Comparison of ENCODE assay signal across 8 cellular contexts in genomic region chr7:1939434-1940401, GRCh38.
A peak's percentile ranks its signal among the peaks of the same experiment; 100 is the strongest.
DNase-seq lines count a peak whose midpoint lies in the region; ATAC-seq and TF ChIP-seq lines count a peak whose summit lies in the region.

No MANE protein-coding gene starts in this region.

- no peaks in the 10 kb centered on the region for H3K9me3 Mint-ChIP-seq in activated T-cell treated with anti-CD3 and anti-CD28 coated beads, Interleukin-2, amount 50 U/mL, for 4 hours
- no peaks in the 10 kb centered on the region for H3K9me3 Mint-ChIP-seq in osteocyte (ENCODE audit: unreplicated experiment)

- H3K27ac Mint-ChIP-seq in osteocyte (ENCODE audit: unreplicated experiment), result no peak overlapping the region

- peaks cover 5% of the 10 kb centered on the region in 2 donors for H3K4me1 ChIP-seq in mucosa of rectum (ENCODE audit: control insufficient read depth in 2 of 2, insufficient read depth in 2 of 2, low read length in 2 of 2)

- peak overlapping the region; percentile 16 to 38 for H3K9ac ChIP-seq in mucosa of rectum (ENCODE audit: low read depth in 1 of 2, low read length in 2 of 2)

- DNase-seq in stimulated activated CD4-positive, alpha-beta T cell treated with anti-CD3 and anti-CD28 coated beads, Interleukin-15, amount 100 ng/mL, for 48 hours (ENCODE audit: low read depth in 2 of 2), result peak; percentile 20 to 33
- no peak for DNase-seq in stimulated activated CD4-positive, alpha-beta T cell treated with anti-CD3 and anti-CD28 coated beads, Interleukin-12 subunit alpha, Interleukin-12 subunit beta, amount 100 ng/mL, for 4 hours
- DNase-seq in activated T-cell treated with anti-CD3 and anti-CD28 coated beads, Interleukin-2, amount 50 U/mL, for 4 hours, result peak; percentile 41
- DNase-seq in osteocyte (ENCODE audit: extremely low spot score, unreplicated experiment) (no peak), amniotic stem cell (lab: John Stamatoyannopoulos, UW) (no peak), GM10266 (ENCODE audit: extremely low spot score) (no peak)

- no peaks in the 10 kb centered on the region for H3K9me3 ChIP-seq in mucosa of rectum (ENCODE audit: control insufficient read depth in 2 of 2, low read length in 2 of 2)

- peak overlapping the region; percentile 30 to 73 for H3K4me3 ChIP-seq in mucosa of rectum (ENCODE audit: low read length in 2 of 2)

- H3K36me3 ChIP-seq in mucosa of rectum (ENCODE audit: control insufficient read depth in 2 of 2, insufficient read depth in 2 of 2, low read length in 2 of 2), result peaks cover 0 to 3% of the 10 kb centered on the region in 2 donors

- peak overlapping the region; percentile 84 for H3K4me3 Mint-ChIP-seq in activated T-cell treated with anti-CD3 and anti-CD28 coated beads, Interleukin-2, amount 50 U/mL, for 4 hours
- H3K4me3 Mint-ChIP-seq in osteocyte (ENCODE audit: unreplicated experiment), result no peak overlapping the region

- H3K27ac ChIP-seq in mucosa of rectum (ENCODE audit: low read depth in 2 of 2, low read length in 2 of 2), result peak overlapping the region; percentile 58 to 68

- TF ChIP-seq CTCF in osteocyte (IDR thresholded peaks at IDR 0.05) (no peak), GM10266 (IDR thresholded peaks at IDR 0.05; ENCODE audit: control insufficient read depth, insufficient read depth, low read depth, missing control alignments) (no peak)

- ATAC-seq in HG03342 (IDR thresholded peaks at IDR 0.05; ENCODE audit: unreplicated experiment), result peak; percentile 23
- peak; percentile 74 for ATAC-seq in activated T-cell treated with anti-CD3 and anti-CD28 coated beads, Interleukin-2, amount 50 U/mL, for 4 hours

- H3K27me3 Mint-ChIP-seq in activated T-cell treated with anti-CD3 and anti-CD28 coated beads, Interleukin-2, amount 50 U/mL, for 4 hours (ENCODE audit: low read depth), result no peaks in the 10 kb centered on the region
- H3K27me3 Mint-ChIP-seq in osteocyte (ENCODE audit: unreplicated experiment), result no peaks in the 10 kb centered on the region

- no peaks in the 10 kb centered on the region for H3K27me3 ChIP-seq in mucosa of rectum (ENCODE audit: control insufficient read depth in 2 of 2, insufficient read depth in 2 of 2, low read length in 2 of 2)

- H3K4me1 Mint-ChIP-seq in activated T-cell treated with anti-CD3 and anti-CD28 coated beads, Interleukin-2, amount 50 U/mL, for 4 hours (ENCODE audit: low read depth), result peaks cover 70% of the 10 kb centered on the region
- peaks cover 23% of the 10 kb centered on the region for H3K4me1 Mint-ChIP-seq in osteocyte (ENCODE audit: unreplicated experiment)

- H3K36me3 Mint-ChIP-seq in activated T-cell treated with anti-CD3 and anti-CD28 coated beads, Interleukin-2, amount 50 U/mL, for 4 hours (ENCODE audit: insufficient read depth), result peaks cover 7% of the 10 kb centered on the region
- peaks cover 3% of the 10 kb centered on the region for H3K36me3 Mint-ChIP-seq in osteocyte (ENCODE audit: unreplicated experiment)

Comparison
In these comparisons a context has a peak if more than half of its experiments do, and no peak if none do; other contexts are left out.
1. DNase-seq: peak in stimulated activated CD4-positive, alpha-beta T cell treated with anti-CD3 and anti-CD28 coated beads, Interleukin-15, amount 100 ng/mL, for 48 hours (2 of 2) and activated T-cell treated with anti-CD3 and anti-CD28 coated beads, Interleukin-2, amount 50 U/mL, for 4 hours (single experiment); none in stimulated activated CD4-positive, alpha-beta T cell treated with anti-CD3 and anti-CD28 coated beads, Interleukin-12 subunit alpha, Interleukin-12 subunit beta, amount 100 ng/mL, for 4 hours (single experiment), osteocyte (single experiment), amniotic stem cell (single experiment) and GM10266 (single experiment).